ENCODE assay signal across 16 cellular contexts in the genomic region with DNA sequence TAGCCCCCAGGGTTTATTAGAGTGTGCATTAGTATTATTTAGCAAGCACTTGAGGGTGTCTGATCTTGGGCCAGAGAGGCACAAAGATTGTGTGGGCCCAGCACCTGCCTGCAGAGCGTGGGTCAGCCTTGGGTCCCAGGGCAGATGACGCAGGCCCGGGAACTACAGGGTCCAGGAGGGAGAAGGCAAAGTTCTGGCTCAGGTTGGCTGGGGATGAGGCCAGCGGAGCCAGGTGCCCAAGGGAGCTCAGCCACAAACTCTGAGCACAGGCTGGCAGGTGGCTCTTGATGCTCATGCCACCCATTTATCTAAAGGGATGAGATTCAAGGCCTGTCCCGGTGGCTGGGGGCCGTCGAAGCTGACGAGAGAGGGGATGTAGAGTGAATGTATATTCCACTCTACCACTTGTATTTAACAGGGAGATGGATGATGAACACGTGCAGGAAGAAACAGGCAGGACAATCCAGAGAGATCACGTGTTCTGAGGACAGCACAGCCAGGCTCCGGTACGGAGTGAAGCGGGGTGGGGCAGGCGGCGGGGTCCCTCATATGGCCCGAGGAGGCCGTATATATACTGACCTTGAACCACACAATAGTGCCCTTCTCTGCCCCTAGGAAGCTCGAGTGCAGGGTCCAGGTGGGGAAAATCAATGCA. TPM values are rescaled to one million over a fixed set of nuclear protein-coding genes. Genes with fewer than 3 reads are reported as not detected.
A peak's percentile ranks its signal among the peaks of the same experiment; 100 is the strongest.
DNase-seq lines count a peak whose midpoint lies in the region; ATAC-seq lines count a peak whose summit lies in the region.
"Had no signal": no experiment of that assay in that cellular context is flagged by ENCODE, and none has a peak within 500 bp of the region (broad histone marks: within the 10 kb centered on the region; RNA-seq: fewer than 3 reads in every experiment).

No MANE protein-coding gene starts in this region.

- ATAC-seq in left lobe of liver (no peak), HG03439 (IDR thresholded peaks at IDR 0.05; ENCODE audit: unreplicated experiment) (no peak)
- ATAC-seq: Panc1 had no signal

- intact Hi-C loops in posterior vena cava (cut with DNase I): no loop called here

- DNase-seq in DMS79 (lab: John Stamatoyannopoulos, UW) (peak; percentile 51), left lobe of liver (ENCODE audit: low spot score) (peak; percentile 30), posterior vena cava (ENCODE audit: low spot score) (peak; percentile 40), globus pallidus (ENCODE audit: low spot score) (no peak), D341Med (ENCODE audit: low spot score) (no peak)
- DNase-seq: 8988T; BE2C; CD4-positive, alpha-beta T cell; DMS53; Karpas-422; MG63; NCI-H1092; NCI-H524 treated with DMSO at 0.1 percent for 48 hours had no signal

RNA-seq across cellular contexts. Expression of a gene that starts 0.8 kb away (rescaled TPM):
- not detected for total RNA-seq in left lobe of liver
- not detected for total RNA-seq in posterior vena cava
- total RNA-seq: CD4-positive, alpha-beta T cell; H4 had no signal

RNA-seq across cellular contexts. Expression of a gene that starts 16.4 kb away (rescaled TPM):
- total RNA-seq in left lobe of liver (not detected), posterior vena cava (not detected)
- total RNA-seq: CD4-positive, alpha-beta T cell had no signal

RNA-seq across cellular contexts. Expression of a gene that starts 23.9 kb away (rescaled TPM):
- total RNA-seq in left lobe of liver (not detected), posterior vena cava (1 to 10 TPM in 1 of 2 donors, not detected in 1; 2.4 TPM)
- total RNA-seq: CD4-positive, alpha-beta T cell; H4 had no signal

RNA-seq across cellular contexts. Expression of a gene that starts 44.6 kb away (rescaled TPM):
- total RNA-seq in left lobe of liver (30.7 TPM), posterior vena cava (10 to 100 TPM; 15.9 to 16.3 TPM)

Comparison
In these comparisons a context has a peak if more than half of its experiments do, and no peak if none do; other contexts are left out.
1. DNase-seq: peak in DMS79 (single experiment), left lobe of liver (single experiment) and posterior vena cava (single experiment); none in globus pallidus (single experiment) and D341Med (single experiment).